Comparison of ENCODE assay signal across 1 cellular context in the genomic region with DNA sequence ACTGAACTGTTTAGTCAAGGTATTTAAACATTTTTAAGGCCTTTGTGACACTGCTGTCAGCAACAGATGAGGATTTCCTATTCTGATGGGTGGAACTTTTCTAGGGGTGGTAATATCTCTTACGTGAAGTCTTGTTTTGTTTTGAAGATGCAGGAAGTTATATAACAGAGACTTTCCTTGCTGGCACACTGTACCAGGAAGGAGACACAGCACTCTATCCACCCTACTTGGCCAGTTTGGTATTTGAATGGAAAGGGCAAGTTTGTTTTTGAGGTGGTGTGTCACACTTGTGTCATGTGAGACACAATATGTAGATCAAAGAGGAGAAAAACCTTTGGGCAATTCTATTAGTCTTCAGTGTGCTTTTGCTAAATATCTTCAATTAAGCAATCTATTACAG.
TF ChIP-seq lines count a peak whose summit lies in the region.

No MANE protein-coding gene starts in this region.

TF ChIP-seq in SK-N-SH treated with all-trans-retinoic acid at 6 μM for 48 hours, 23 proteins besides CTCF, POLR2A, EP300 and RAD21 (continued from another document):
- TF ChIP-seq, protein P1, sequence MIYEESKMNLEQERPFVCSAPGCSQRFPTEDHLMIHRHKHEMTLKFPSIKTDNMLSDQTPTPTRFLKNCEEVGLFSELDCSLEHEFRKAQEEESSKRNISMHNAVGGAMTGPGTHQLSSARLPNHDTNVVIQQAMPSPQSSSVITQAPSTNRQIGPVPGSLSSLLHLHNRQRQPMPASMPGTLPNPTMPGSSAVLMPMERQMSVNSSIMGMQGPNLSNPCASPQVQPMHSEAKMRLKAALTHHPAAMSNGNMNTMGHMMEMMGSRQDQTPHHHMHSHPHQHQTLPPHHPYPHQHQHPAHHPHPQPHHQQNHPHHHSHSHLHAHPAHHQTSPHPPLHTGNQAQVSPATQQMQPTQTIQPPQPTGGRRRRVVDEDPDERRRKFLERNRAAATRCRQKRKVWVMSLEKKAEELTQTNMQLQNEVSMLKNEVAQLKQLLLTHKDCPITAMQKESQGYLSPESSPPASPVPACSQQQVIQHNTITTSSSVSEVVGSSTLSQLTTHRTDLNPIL (CRISPR knock-in tag; IDR thresholded peaks at IDR 0.05; ENCODE audit: low read depth), result no peak
- TF ChIP-seq OSR1 (CRISPR knock-in tag; IDR thresholded peaks at IDR 0.05) (no peak), GLIS3 (CRISPR knock-in tag; IDR thresholded peaks at IDR 0.05) (no peak), ZFP3 (CRISPR knock-in tag; IDR thresholded peaks at IDR 0.05) (no peak), CSDC2 (CRISPR knock-in tag; IDR thresholded peaks at IDR 0.05) (no peak), RARB (CRISPR knock-in tag; IDR thresholded peaks at IDR 0.05) (no peak)
